Comparison of ENCODE assay signal across 12 cellular contexts in genomic region chr22:44648821-44649566, GRCh38. TPM values are rescaled to one million over a fixed set of nuclear protein-coding genes. Genes with fewer than 3 reads are reported as not detected.
A peak's percentile ranks its signal among the peaks of the same experiment; 100 is the strongest.
DNase-seq lines count a peak whose midpoint lies in the region; ATAC-seq and TF ChIP-seq lines count a peak whose summit lies in the region.
"Had no signal": no experiment of that assay in that cellular context is flagged by ENCODE, and none has a peak within 500 bp of the region (broad histone marks: within the 10 kb centered on the region; RNA-seq: fewer than 3 reads in every experiment).

No MANE protein-coding gene starts in this region.

- no peak overlapping the region for H3K4me2 ChIP-seq in mammary epithelial cell (ENCODE audit: insufficient read depth, low read depth, low read length)

- in situ Hi-C loops in mammary epithelial cell (cut with MboI; ENCODE audit: low sequenced_read_pairs in 2 of 2), result no loop called here

- H4K20me1 ChIP-seq in mammary epithelial cell (ENCODE audit: insufficient read depth, low read length), result no peaks in the 10 kb centered on the region

- no peaks in the 10 kb centered on the region for H3K79me2 ChIP-seq in mammary epithelial cell (ENCODE audit: insufficient read depth, low read length)

- no peak overlapping the region for H3K27ac ChIP-seq in mammary epithelial cell (ENCODE audit: insufficient read depth, low read depth, low read length)
- H3K27ac ChIP-seq in right cardiac atrium (ENCODE audit: low read length), result peak overlapping the region; percentile 20
- H3K27ac ChIP-seq in sigmoid colon, result peak overlapping the region; percentile 51 to 65 (median 56)

- H3K4me3 ChIP-seq in mammary epithelial cell (replicated peaks in 1 of 3; ENCODE audit: insufficient read depth in 1 of 3, low read depth in 2 of 3, low read length in 3 of 3) (no peak overlapping the region), right cardiac atrium (ENCODE audit: low read length) (no peak overlapping the region), sigmoid colon (peak overlapping the region in 2 of 4 donors; percentile 8)

- intact Hi-C loops in mammary epithelial cell (cut with micrococcal nuclease) (no loop called here), right cardiac atrium (cut with DNase I) (no loop called here), sigmoid colon (cut with DNase I) (no loop called here)

- peak overlapping the region; percentile 34 for H2AFZ ChIP-seq in mammary epithelial cell (ENCODE audit: low read depth, low read length)

- WGBS in mammary epithelial cell (ENCODE audit: low coverage, missing lambda C conversion rate), result 57% methylated on average over 9 of the region's 20 CpGs
- 62% methylated on average over 20 of the region's 20 CpGs for WGBS in right cardiac atrium
- 62 to 68% methylated on average over 20 of the region's 20 CpGs for WGBS in sigmoid colon, 2 donors

- H3K27me3 ChIP-seq in mammary epithelial cell (ENCODE audit: insufficient read depth, low read length), result peaks cover 3% of the 10 kb centered on the region
- H3K27me3 ChIP-seq in right cardiac atrium (ENCODE audit: control insufficient read depth, insufficient read depth), result no peaks in the 10 kb centered on the region
- peaks cover 0 to 3% (median 0%) of the 10 kb centered on the region in 3 donors for H3K27me3 ChIP-seq in sigmoid colon

- no peak for TF ChIP-seq EP300 in sigmoid colon (IDR thresholded peaks at IDR 0.05)

- H3K9ac ChIP-seq in mammary epithelial cell (ENCODE audit: insufficient read depth, low read length), result no peak overlapping the region

- CTCF ChIA-PET in mammary epithelial cell (lab: Charles Lee; ENCODE audit: low non-redundant PET), result no interaction called here

- ATAC-seq in right cardiac atrium (peak; percentile 69 to 82), HG02884 (IDR thresholded peaks at IDR 0.05; ENCODE audit: unreplicated experiment) (no peak), GM21619 (IDR thresholded peaks at IDR 0.05; ENCODE audit: unreplicated experiment) (no peak), HG03045 (IDR thresholded peaks at IDR 0.05; ENCODE audit: unreplicated experiment) (no peak)

- TF ChIP-seq CTCF in mammary epithelial cell (conservative IDR thresholded peaks at IDR 0.05 in 1 of 2, IDR thresholded peaks at IDR 0.05 in 1 of 2; ENCODE audit: extremely low read depth in 1 of 2, insufficient read depth in 1 of 2, low read depth in 1 of 2, low read length in 2 of 2) (no peak), sigmoid colon (IDR thresholded peaks at IDR 0.05) (no peak)

- no TSS peak for BruUV-seq in mammary epithelial cell (replicated peaks; lab: Mats Ljungman, UMichigan)

- dilution Hi-C loops in mammary epithelial cell (cut with HindIII; ENCODE audit: low sequenced_read_pairs), result no loop called here

- no peaks in the 10 kb centered on the region for H3K36me3 ChIP-seq in mammary epithelial cell (ENCODE audit: insufficient read depth, low read length)
- H3K36me3 ChIP-seq in sigmoid colon, result no peaks in the 10 kb centered on the region

- TF ChIP-seq POLR2A in sigmoid colon (IDR thresholded peaks at IDR 0.05), result no peak

- H3K9me3 ChIP-seq in mammary epithelial cell (replicated peaks; ENCODE audit: insufficient read depth, low read length) (no peaks in the 10 kb centered on the region), right cardiac atrium (ENCODE audit: control insufficient read depth, low read length) (no peaks in the 10 kb centered on the region), sigmoid colon (no peaks in the 10 kb centered on the region)
- H3K9me3 ChIP-seq: Caco-2 had no signal

- no peaks in the 10 kb centered on the region for H3K4me1 ChIP-seq in mammary epithelial cell (ENCODE audit: insufficient read depth, low read length)
- no peaks in the 10 kb centered on the region for H3K4me1 ChIP-seq in right cardiac atrium (ENCODE audit: control insufficient read depth, insufficient read depth, low read length)
- H3K4me1 ChIP-seq in sigmoid colon, result peaks cover 0 to 11% (median 5%) of the 10 kb centered on the region in 4 donors

- DNase-seq in GM03348 (ENCODE audit: low spot score) (peak; percentile 93), mammary epithelial cell (peak; percentile 12), right cardiac atrium (peak in 2 of 3 donors; percentile 36 to 78), sigmoid colon (peak; percentile 81), DMS114 treated with DMSO at 0.1 percent for 48 hours (lab: John Stamatoyannopoulos, UW; ENCODE audit: unreplicated experiment) (no peak)
- DNase-seq: activated CD4-positive, alpha-beta T cell treated with anti-CD3 and anti-CD28 coated beads, Interleukin-2, amount 50 U/mL, for 48 hours; anterior cingulate cortex; Caco-2; NCI-H2029 treated with DMSO at 0.1 percent for 48 hours had no signal

RNA-seq across cellular contexts. Expression of gene PRR5, which starts 53.0 kb away (rescaled TPM):
- total RNA-seq in mammary epithelial cell, result 10 to 100 TPM; 13.0 to 19.9 TPM
- 12.9 TPM for polyA plus RNA-seq in mammary epithelial cell
- 9.1 TPM for polyA minus RNA-seq in mammary epithelial cell
- total RNA-seq in right cardiac atrium, result 10 to 100 TPM in 1 of 4 donors, 1 to 10 TPM in 3; 6.9 to 10.9 (median 9.5) TPM
- polyA plus RNA-seq in right cardiac atrium, result 6.1 TPM
- 10 to 100 TPM in 2 of 4 donors, 1 to 10 TPM in 2; 7.9 to 13.6 (median 10.6) TPM for total RNA-seq in sigmoid colon
- polyA plus RNA-seq in sigmoid colon, result 10 to 100 TPM; 12.7 to 35.6 (median 13.2) TPM

Comparison
In these comparisons a context has a peak if more than half of its experiments do, and no peak if none do; other contexts are left out.
1. ATAC-seq: peak in right cardiac atrium (2 of 2); none in HG02884 (single experiment), GM21619 (single experiment) and HG03045 (single experiment).